9 cellular contexts compared by ENCODE assay signal in genomic region chr10:34254596-34254995, GRCh38.
DNase-seq lines count a peak whose midpoint lies in the region; ATAC-seq and TF ChIP-seq lines count a peak whose summit lies in the region.
"Had no signal": no experiment of that assay in that cellular context is flagged by ENCODE, and none has a peak within 500 bp of the region (broad histone marks: within the 10 kb centered on the region; RNA-seq: fewer than 3 reads in every experiment).

No MANE protein-coding gene starts in this region.

- H3K18ac ChIP-seq in neuronal stem cell (ENCODE audit: low read length): no peak overlapping the region

- no peak overlapping the region for H3K9ac ChIP-seq in neuronal stem cell (ENCODE audit: low read depth, low read length, poor library complexity)

- ATAC-seq in HG02623 (IDR thresholded peaks at IDR 0.05; ENCODE audit: unreplicated experiment) (peak; percentile 66), GM21390 (IDR thresholded peaks at IDR 0.05; ENCODE audit: unreplicated experiment) (no peak), HG03280 (IDR thresholded peaks at IDR 0.05; ENCODE audit: unreplicated experiment) (no peak)

- CTCF ChIA-PET in PC-9 (lab: Charles Lee): interaction anchor here (0.6 to 0.7 kb wide), 2 partner anchors 110 to 162 kb away, joined by 3 read pairs; no protein-coding TSS in a partner anchor

- H3K36me3 Mint-ChIP-seq in chondrocyte (ENCODE audit: low read depth): peaks cover 2% of the 10 kb centered on the region

- H4K20me1 ChIP-seq in PC-9 (ENCODE audit: insufficient read depth): no peaks in the 10 kb centered on the region

- 0 out of 2 replicates have a peak, but pooled peaks cover 3% of the 10 kb centered on the region for H3F3A ChIP-seq in PC-9 (ENCODE audit: insufficient read depth, low read depth)

- no peak overlapping the region for H2BK120ac ChIP-seq in neuronal stem cell (ENCODE audit: low read depth, low read length)

- H3K27ac Mint-ChIP-seq in chondrocyte (ENCODE audit: unreplicated experiment): no peak overlapping the region
- H3K27ac Mint-ChIP-seq: stimulated activated naive CD8-positive, alpha-beta T cell treated with anti-CD3 and anti-CD28 coated beads, Interleukin-15, Interleukin-2, amounts not matched to agents 100 ng/mL and 50 ng/mL, for 24 hours had no signal

- POLR2A ChIA-PET in PC-9 (lab: Charles Lee; ENCODE audit: unreplicated experiment): no interaction called here

- H2AK5ac ChIP-seq in neuronal stem cell (ENCODE audit: low read depth, low read length): no peak overlapping the region

- no peaks in the 10 kb centered on the region for H3K9me2 ChIP-seq in PC-9 (ENCODE audit: insufficient read depth)

- H3K27me3 ChIP-seq in PC-9 (ENCODE audit: insufficient read depth, low read depth) (no peaks in the 10 kb centered on the region), neuronal stem cell (ENCODE audit: control insufficient read depth in 3 of 3, insufficient read depth in 3 of 3, low read depth in 1 of 3, low read length in 3 of 3) (no peaks in the 10 kb centered on the region)

- no peak overlapping the region for H4K91ac ChIP-seq in neuronal stem cell (ENCODE audit: low read depth, low read length, poor library complexity)

- H3K4me3 ChIP-seq in GM12865 (ENCODE audit: low read depth, low read length) (no peak overlapping the region), PC-9 (no peak overlapping the region), neuronal stem cell (ENCODE audit: low read length in 2 of 2) (no peak overlapping the region)

- H3K27ac ChIP-seq in PC-9 (no peak overlapping the region), neuronal stem cell (replicated peaks; ENCODE audit: low read length) (no peak overlapping the region)

- H3K79me1 ChIP-seq in neuronal stem cell (ENCODE audit: low read depth, low read length): no peaks in the 10 kb centered on the region

- H3K9me3 Mint-ChIP-seq in chondrocyte (ENCODE audit: low read depth): peaks cover 4% of the 10 kb centered on the region
- H3K9me3 Mint-ChIP-seq: stimulated activated naive CD8-positive, alpha-beta T cell treated with anti-CD3 and anti-CD28 coated beads, Interleukin-15, Interleukin-2, amounts not matched to agents 100 ng/mL and 50 ng/mL, for 24 hours had no signal

- DNase-seq in GM12865 (ENCODE audit: low read depth): peak; percentile 15
- DNase-seq in PC-9: peak; percentile 52 to 78
- peak; percentile 78 for DNase-seq in islet precursor cell
- no peak for DNase-seq in neuronal stem cell (ENCODE audit: low spot score)
- DNase-seq in chondrocyte (ENCODE audit: low spot score): no peak

- H2AFZ ChIP-seq in PC-9: no peak overlapping the region
- no peak overlapping the region for H2AFZ ChIP-seq in neuronal stem cell (ENCODE audit: low read length)

- no peaks in the 10 kb centered on the region for H3K79me2 ChIP-seq in PC-9 (ENCODE audit: low read depth)

- H3K4me2 ChIP-seq in PC-9 (0 out of 2 replicates have a peak overlapping the region, but pooled peaks have one; percentile 13), neuronal stem cell (ENCODE audit: insufficient read depth, low read length, poor library complexity, severe bottlenecking) (no peak overlapping the region)

- H3K4me1 Mint-ChIP-seq in chondrocyte (ENCODE audit: low read depth): peaks cover 9% of the 10 kb centered on the region

- no peak overlapping the region for H2BK5ac ChIP-seq in neuronal stem cell (ENCODE audit: low read length)

- H3K4me1 ChIP-seq in PC-9 (replicated peaks; ENCODE audit: insufficient read depth) (peaks cover 11% of the 10 kb centered on the region; the same call in 1 of the 2 replicates), neuronal stem cell (ENCODE audit: control insufficient read depth in 2 of 2, insufficient read depth in 1 of 2, low read depth in 1 of 2, low read length in 2 of 2) (peaks cover 7 to 10% of the 10 kb centered on the region in 2 donors)

- no peak overlapping the region for H3K4ac ChIP-seq in neuronal stem cell (ENCODE audit: low read length)

- no peak overlapping the region for H3K4me3 Mint-ChIP-seq in chondrocyte (ENCODE audit: unreplicated experiment)
- H3K4me3 Mint-ChIP-seq: stimulated activated naive CD8-positive, alpha-beta T cell treated with anti-CD3 and anti-CD28 coated beads, Interleukin-15, Interleukin-2, amounts not matched to agents 100 ng/mL and 50 ng/mL, for 24 hours had no signal

- H4K8ac ChIP-seq in neuronal stem cell (ENCODE audit: low read depth, low read length): no peak overlapping the region

- BruUV-seq in PC-9 (replicated peaks; lab: Mats Ljungman, UMichigan): no TSS peak

- intact Hi-C loops in PC-9 (cut with micrococcal nuclease; ENCODE audit: unreplicated experiment): no loop called here

- H3K36me3 ChIP-seq in PC-9 (ENCODE audit: low read depth) (no peaks in the 10 kb centered on the region), neuronal stem cell (replicated peaks in 1 of 2; ENCODE audit: control insufficient read depth in 2 of 2, insufficient read depth in 2 of 2, low read length in 2 of 2) (peaks cover 2 to 4% of the 10 kb centered on the region in 2 donors)

- no peak overlapping the region for H3K23ac ChIP-seq in neuronal stem cell (ENCODE audit: low read depth, low read length, poor library complexity)

- H3K27me3 Mint-ChIP-seq in chondrocyte (ENCODE audit: low read depth): no peaks in the 10 kb centered on the region
- H3K27me3 Mint-ChIP-seq: stimulated activated naive CD8-positive, alpha-beta T cell treated with anti-CD3 and anti-CD28 coated beads, Interleukin-15, Interleukin-2, amounts not matched to agents 100 ng/mL and 50 ng/mL, for 24 hours had no signal

- H2BK12ac ChIP-seq in neuronal stem cell (ENCODE audit: low read length): no peak overlapping the region

- no peak overlapping the region for H2BK15ac ChIP-seq in neuronal stem cell (ENCODE audit: low read length)

- H3K9me3 ChIP-seq in PC-9 (ENCODE audit: insufficient read depth, low read depth): no peaks in the 10 kb centered on the region
- H3K9me3 ChIP-seq in neuronal stem cell (replicated peaks in 1 of 2; ENCODE audit: control insufficient read depth in 2 of 2, insufficient read depth in 1 of 2, low read depth in 1 of 2, low read length in 2 of 2): peaks cover 0 to 3% of the 10 kb centered on the region in 2 donors

- TF ChIP-seq CTCF in GM12865 (IDR thresholded peaks at IDR 0.05; ENCODE audit: insufficient read depth, low read depth, low read length, missing control alignments): no peak
- TF ChIP-seq CTCF in PC-9 (conservative IDR thresholded peaks at IDR 0.05): no peak
- no peak for TF ChIP-seq CTCF in chondrocyte (IDR thresholded peaks at IDR 0.05)

- no peak overlapping the region for H3K14ac ChIP-seq in neuronal stem cell (ENCODE audit: low read length)

Comparison
In these comparisons a context has a peak if more than half of its experiments do, and no peak if none do; other contexts are left out.
1. DNase-seq: peak in GM12865 (single experiment), PC-9 (2 of 2) and islet precursor cell (single experiment); none in neuronal stem cell (single experiment) and chondrocyte (single experiment).